ENCODE assay signal across 1 cellular context in the genomic region with DNA sequence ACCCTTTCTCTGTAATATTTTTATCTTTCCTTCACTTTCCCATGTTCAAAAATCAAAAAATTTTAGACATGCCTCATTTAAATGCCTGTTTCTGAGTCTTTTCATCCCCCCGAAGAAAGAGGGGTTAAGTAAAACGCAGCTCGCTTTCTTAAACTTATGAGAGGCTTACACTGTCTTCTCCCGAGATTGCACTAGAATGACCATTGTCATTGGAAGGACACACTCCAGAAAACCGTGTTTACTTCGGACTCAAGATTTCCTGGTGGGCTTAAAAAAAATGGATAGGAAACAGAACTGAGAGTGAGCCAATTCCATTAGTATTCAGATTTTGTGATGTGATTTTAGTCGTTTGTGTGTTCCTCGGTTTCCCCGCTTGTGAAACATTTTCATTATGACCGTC.
TF ChIP-seq lines count a peak whose summit lies in the region.

No MANE protein-coding gene starts in this region.

TF ChIP-seq in GM12878, 131 proteins besides CTCF, POLR2A, EP300 and RAD21:
- TF ChIP-seq NFYA (IDR thresholded peaks at IDR 0.05; ENCODE audit: borderline replicate concordance, low read depth, low read length) (no peak), MTA2 (IDR thresholded peaks at IDR 0.05; ENCODE audit: low read depth) (no peak)
